1 cellular context compared by ENCODE assay signal in genomic region chr3:153669527-153669926, GRCh38.
TF ChIP-seq lines count a peak whose summit lies in the region.

No MANE protein-coding gene starts in this region.

TF ChIP-seq in GM12878, 131 proteins besides CTCF, POLR2A, EP300 and RAD21 (continued from another document):
- TF ChIP-seq BCLAF1 (IDR thresholded peaks at IDR 0.05) (no peak), ELK1 (IDR thresholded peaks at IDR 0.05; ENCODE audit: low read depth, low read length) (no peak), KDM1A (IDR thresholded peaks at IDR 0.05; ENCODE audit: borderline replicate concordance) (no peak), ZNF274 (IDR thresholded peaks at IDR 0.05; ENCODE audit: insufficient read depth, insufficient read length) (no peak), SMAD5 (IDR thresholded peaks at IDR 0.05; ENCODE audit: low read depth) (no peak), HDAC2 (IDR thresholded peaks at IDR 0.05) (no peak), FOXM1 (IDR thresholded peaks at IDR 0.05; ENCODE audit: low read depth, low read length) (no peak), ESRRA (IDR thresholded peaks at IDR 0.05; ENCODE audit: low read length) (no peak), SMC3 (IDR thresholded peaks at IDR 0.05; ENCODE audit: borderline replicate concordance, low read length) (no peak), CUX1 (IDR thresholded peaks at IDR 0.05; ENCODE audit: insufficient replicate concordance, low read depth, low read length) (no peak), EZH2 (IDR thresholded peaks at IDR 0.05; ENCODE audit: borderline replicate concordance, control insufficient read depth, low read depth, low read length) (no peak), JUNB (IDR thresholded peaks at IDR 0.05) (no peak), CBX5 (IDR thresholded peaks at IDR 0.05; ENCODE audit: low read depth) (no peak)
